ENCODE assay signal across 34 cellular contexts in genomic region chr2:20940856-20941255, GRCh38.
"Had no signal": no experiment of that assay in that cellular context is flagged by ENCODE, and none has a peak within 500 bp of the region (broad histone marks: within the 10 kb centered on the region; RNA-seq: fewer than 3 reads in every experiment).

No MANE protein-coding gene starts in this region.

- H3K9me3 ChIP-seq: body of pancreas, breast epithelium had no signal

- H3K4me1 ChIP-seq: body of pancreas, breast epithelium had no signal

- H3K27ac Mint-ChIP-seq: activated CD4-positive, alpha-beta memory T cell treated with anti-CD3 and anti-CD28 coated beads, Interleukin-2, amount 10 ng/mL, durations not matched to agents 7 days and 5 days; activated CD4-positive, alpha-beta T cell treated with anti-CD3 and anti-CD28 coated beads for 36 hours; activated CD4-positive, alpha-beta T cell treated with anti-CD3 and anti-CD28 coated beads, Interleukin-2, amount 10 ng/mL, durations not matched to agents 7 days and 5 days; activated CD8-positive, alpha-beta memory T cell treated with anti-CD3 and anti-CD28 coated beads, Interleukin-2, amount 10 ng/mL, durations not matched to agents 7 days and 5 days; activated CD8-positive, alpha-beta T cell treated with anti-CD3 and anti-CD28 coated beads, Interleukin-2, amount 10 ng/mL, durations not matched to agents 7 days and 5 days; activated naive CD4-positive, alpha-beta T cell treated with anti-CD3 and anti-CD28 coated beads, Interleukin-2, amount 10 ng/mL, durations not matched to agents 7 days and 5 days; activated naive CD4-positive, alpha-beta T cell treated with anti-CD3 and anti-CD28 coated beads, Interleukin-2, amount 50 U/mL, for 24 hours; activated naive CD8-positive, alpha-beta T cell; activated naive CD8-positive, alpha-beta T cell treated with anti-CD3 and anti-CD28 coated beads, Interleukin-2, amount 10 ng/mL, durations not matched to agents 7 days and 5 days; activated naive CD8-positive, alpha-beta T cell treated with anti-CD3 and anti-CD28 coated beads, Interleukin-2, amount 50 U/mL, for 24 hours; activated T-cell treated with anti-CD3 and anti-CD28 coated beads, Interleukin-2, amount 50 U/mL, for 24 hours; activated T-helper 2 cell treated with anti-CD3 and anti-CD28 coated beads, Interferon-gamma antibody, Interleukin-2, Interleukin-4, amounts not matched to agents 10 μg/mL and 5 μg/mL and 100 μg/mL, durations not matched to agents 14 hours and 24 hours and 36 hours; T-cell; T-helper 17 cell; WTC11 had no signal

- H3K4me3 ChIP-seq: body of pancreas, breast epithelium had no signal

- H3K27ac ChIP-seq: body of pancreas, brain microvascular endothelial cell, breast epithelium, WERI-Rb-1 had no signal

- H3K9me3 Mint-ChIP-seq: activated CD4-positive, alpha-beta memory T cell treated with anti-CD3 and anti-CD28 coated beads, Interleukin-2, amount 10 ng/mL, durations not matched to agents 7 days and 5 days; activated CD4-positive, alpha-beta T cell treated with anti-CD3 and anti-CD28 coated beads, Interleukin-2, amount 10 ng/mL, durations not matched to agents 7 days and 5 days; activated naive CD4-positive, alpha-beta T cell treated with anti-CD3 and anti-CD28 coated beads, Interleukin-2, amount 10 ng/mL, durations not matched to agents 7 days and 5 days; activated naive CD4-positive, alpha-beta T cell treated with anti-CD3 and anti-CD28 coated beads, Interleukin-2, amount 50 U/mL, for 24 hours; activated naive CD8-positive, alpha-beta T cell treated with anti-CD3 and anti-CD28 coated beads, Interleukin-2, amount 10 ng/mL, durations not matched to agents 7 days and 5 days; activated naive CD8-positive, alpha-beta T cell treated with anti-CD3 and anti-CD28 coated beads, Interleukin-2, amount 50 U/mL, for 24 hours; activated T-cell treated with anti-CD3 and anti-CD28 coated beads, Interleukin-2, amount 50 U/mL, for 24 hours; activated T-helper 2 cell treated with anti-CD3 and anti-CD28 coated beads, Interferon-gamma antibody, Interleukin-2, Interleukin-4, amounts not matched to agents 10 μg/mL and 5 μg/mL and 100 μg/mL, durations not matched to agents 14 hours and 24 hours and 36 hours; T-cell; WTC11 had no signal

- H3K4me1 Mint-ChIP-seq: activated CD4-positive, alpha-beta memory T cell treated with anti-CD3 and anti-CD28 coated beads, Interleukin-2, amount 10 ng/mL, durations not matched to agents 7 days and 5 days; activated CD4-positive, alpha-beta T cell treated with anti-CD3 and anti-CD28 coated beads for 36 hours; activated CD4-positive, alpha-beta T cell treated with anti-CD3 and anti-CD28 coated beads, Interleukin-2, amount 10 ng/mL, durations not matched to agents 7 days and 5 days; activated CD8-positive, alpha-beta memory T cell treated with anti-CD3 and anti-CD28 coated beads, Interleukin-2, amount 10 ng/mL, durations not matched to agents 7 days and 5 days; activated naive CD4-positive, alpha-beta T cell treated with anti-CD3 and anti-CD28 coated beads, Interleukin-2, amount 10 ng/mL, durations not matched to agents 7 days and 5 days; activated naive CD4-positive, alpha-beta T cell treated with anti-CD3 and anti-CD28 coated beads, Interleukin-2, amount 50 U/mL, for 24 hours; activated naive CD8-positive, alpha-beta T cell treated with anti-CD3 and anti-CD28 coated beads, Interleukin-2, amount 10 ng/mL, durations not matched to agents 7 days and 5 days; activated naive CD8-positive, alpha-beta T cell treated with anti-CD3 and anti-CD28 coated beads, Interleukin-2, amount 50 U/mL, for 24 hours; T-cell; T-helper 17 cell; WTC11 had no signal

- H3K27me3 ChIP-seq: body of pancreas, brain microvascular endothelial cell had no signal

- DNase-seq: activated CD4-positive, alpha-beta memory T cell treated with anti-CD3 and anti-CD28 coated beads, Interleukin-2, amount 10 ng/mL, durations not matched to agents 7 days and 5 days; activated CD4-positive, alpha-beta T cell treated with anti-CD3 and anti-CD28 coated beads for 1 hour; activated CD4-positive, alpha-beta T cell treated with anti-CD3 and anti-CD28 coated beads for 36 hours; activated CD4-positive, alpha-beta T cell treated with anti-CD3 and anti-CD28 coated beads for 48 hours; activated CD4-positive, alpha-beta T cell treated with anti-CD3 and anti-CD28 coated beads, Interleukin-2, amount 10 ng/mL, durations not matched to agents 7 days and 5 days; activated CD4-positive, alpha-beta T cell treated with anti-CD3 and anti-CD28 coated beads, Interleukin-2, amount 50 U/mL, for 48 hours; activated CD4-positive, CD25-positive, alpha-beta regulatory T cell; activated CD8-positive, alpha-beta memory T cell treated with anti-CD3 and anti-CD28 coated beads for 24 hours; activated CD8-positive, alpha-beta memory T cell treated with anti-CD3 and anti-CD28 coated beads, Interleukin-2, amount 10 ng/mL, durations not matched to agents 7 days and 5 days; activated CD8-positive, alpha-beta memory T cell treated with anti-CD3 and anti-CD28 coated beads, Interleukin-2, amount 50 U/mL, for 48 hours; activated CD8-positive, alpha-beta T cell treated with anti-CD3 and anti-CD28 coated beads, Interleukin-2, amount 10 ng/mL, durations not matched to agents 7 days and 5 days; activated effector memory CD4-positive, alpha-beta T cell treated with Interleukin-2 at 50 U/mL for 16 hours; activated gamma-delta T cell; activated naive CD4-positive, alpha-beta T cell treated with anti-CD3 and anti-CD28 coated beads, Interleukin-2, amount 10 ng/mL, durations not matched to agents 7 days and 5 days; activated naive CD4-positive, alpha-beta T cell treated with Interleukin-2 at 50 U/mL for 16 hours; activated naive CD8-positive, alpha-beta T cell treated with anti-CD3 and anti-CD28 coated beads, Interleukin-2, amount 10 ng/mL, durations not matched to agents 7 days and 5 days; activated naive CD8-positive, alpha-beta T cell treated with anti-CD3 and anti-CD28 coated beads, Interleukin-2, amount 50 U/mL, for 24 hours; activated T-cell treated with anti-CD3 and anti-CD28 coated beads, Interleukin-2, amount 50 U/mL, for 24 hours; activated T-cell treated with anti-CD3 and anti-CD28 coated beads, Interleukin-2, amount 50 U/mL, for 48 hours; amygdala; anterior cingulate cortex; brain microvascular endothelial cell; central memory CD4-positive, alpha-beta T cell; T-cell; T-helper 17 cell; T-helper 9 cell; WERI-Rb-1 had no signal

- H3K36me3 Mint-ChIP-seq: activated CD8-positive, alpha-beta memory T cell treated with anti-CD3 and anti-CD28 coated beads, Interleukin-2, amount 10 ng/mL, durations not matched to agents 7 days and 5 days; activated naive CD4-positive, alpha-beta T cell treated with anti-CD3 and anti-CD28 coated beads, Interleukin-2, amount 10 ng/mL, durations not matched to agents 7 days and 5 days; activated naive CD4-positive, alpha-beta T cell treated with anti-CD3 and anti-CD28 coated beads, Interleukin-2, amount 50 U/mL, for 24 hours; activated naive CD8-positive, alpha-beta T cell; activated naive CD8-positive, alpha-beta T cell treated with anti-CD3 and anti-CD28 coated beads, Interleukin-2, amount 10 ng/mL, durations not matched to agents 7 days and 5 days; T-cell; WTC11 had no signal

- ATAC-seq: activated CD4-positive, alpha-beta T cell treated with anti-CD3 and anti-CD28 coated beads for 36 hours; activated CD4-positive, CD25-positive, alpha-beta regulatory T cell treated with anti-CD3 and anti-CD28 coated beads, Interleukin-2, amount 50 U/mL, for 24 hours; activated CD8-positive, alpha-beta memory T cell treated with anti-CD3 and anti-CD28 coated beads, Interleukin-2, amount 10 ng/mL, durations not matched to agents 7 days and 5 days; activated CD8-positive, alpha-beta T cell treated with anti-CD3 and anti-CD28 coated beads, Interleukin-2, amount 10 ng/mL, durations not matched to agents 7 days and 5 days; activated naive CD8-positive, alpha-beta T cell treated with anti-CD3 and anti-CD28 coated beads, Interleukin-2, amount 50 U/mL, for 24 hours; body of pancreas; T-cell; T-helper 17 cell; WTC11 had no signal

- H3K36me3 ChIP-seq: brain microvascular endothelial cell, breast epithelium, WERI-Rb-1 had no signal

- H3K4me3 Mint-ChIP-seq: activated CD4-positive, alpha-beta memory T cell treated with anti-CD3 and anti-CD28 coated beads, Interleukin-2, amount 10 ng/mL, durations not matched to agents 7 days and 5 days; activated CD4-positive, alpha-beta T cell treated with anti-CD3 and anti-CD28 coated beads for 36 hours; activated CD4-positive, alpha-beta T cell treated with anti-CD3 and anti-CD28 coated beads, Interleukin-2, amount 10 ng/mL, durations not matched to agents 7 days and 5 days; activated CD8-positive, alpha-beta memory T cell treated with anti-CD3 and anti-CD28 coated beads, Interleukin-2, amount 10 ng/mL, durations not matched to agents 7 days and 5 days; activated CD8-positive, alpha-beta T cell treated with anti-CD3 and anti-CD28 coated beads, Interleukin-2, amount 10 ng/mL, durations not matched to agents 7 days and 5 days; activated naive CD4-positive, alpha-beta T cell treated with anti-CD3 and anti-CD28 coated beads, Interleukin-2, amount 10 ng/mL, durations not matched to agents 7 days and 5 days; activated naive CD4-positive, alpha-beta T cell treated with anti-CD3 and anti-CD28 coated beads, Interleukin-2, amount 50 U/mL, for 24 hours; activated naive CD8-positive, alpha-beta T cell; activated naive CD8-positive, alpha-beta T cell treated with anti-CD3 and anti-CD28 coated beads, Interleukin-2, amount 10 ng/mL, durations not matched to agents 7 days and 5 days; activated naive CD8-positive, alpha-beta T cell treated with anti-CD3 and anti-CD28 coated beads, Interleukin-2, amount 50 U/mL, for 24 hours; activated T-cell treated with anti-CD3 and anti-CD28 coated beads, Interleukin-2, amount 50 U/mL, for 24 hours; T-cell; T-helper 17 cell; WTC11 had no signal
